ENCODE assay signal across 1 cellular context in the genomic region with DNA sequence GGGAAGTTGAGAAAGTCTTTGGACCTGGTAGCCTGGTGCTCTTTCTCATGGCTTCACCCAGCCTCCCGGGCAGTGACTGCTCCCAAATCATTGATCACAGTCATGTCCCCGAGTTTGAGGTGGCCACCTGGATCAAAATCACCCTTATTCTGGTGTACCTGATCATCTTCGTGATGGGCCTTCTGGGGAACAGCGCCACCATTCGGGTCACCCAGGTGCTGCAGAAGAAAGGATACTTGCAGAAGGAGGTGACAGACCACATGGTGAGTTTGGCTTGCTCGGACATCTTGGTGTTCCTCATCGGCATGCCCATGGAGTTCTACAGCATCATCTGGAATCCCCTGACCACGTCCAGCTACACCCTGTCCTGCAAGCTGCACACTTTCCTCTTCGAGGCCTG.
TF ChIP-seq lines count a peak whose summit lies in the region.

No MANE protein-coding gene starts in this region.

TF ChIP-seq in H1, 55 proteins besides CTCF, POLR2A, EP300 and RAD21 (continued from another document):
- TF ChIP-seq RXRA (IDR thresholded peaks at IDR 0.05; ENCODE audit: insufficient read depth, low read depth, low read length) (no peak), EGR1 (IDR thresholded peaks at IDR 0.05; ENCODE audit: borderline replicate concordance, low read depth, low read length) (no peak)
